Comparison of ENCODE assay signal across 1 cellular context in the genomic region with DNA sequence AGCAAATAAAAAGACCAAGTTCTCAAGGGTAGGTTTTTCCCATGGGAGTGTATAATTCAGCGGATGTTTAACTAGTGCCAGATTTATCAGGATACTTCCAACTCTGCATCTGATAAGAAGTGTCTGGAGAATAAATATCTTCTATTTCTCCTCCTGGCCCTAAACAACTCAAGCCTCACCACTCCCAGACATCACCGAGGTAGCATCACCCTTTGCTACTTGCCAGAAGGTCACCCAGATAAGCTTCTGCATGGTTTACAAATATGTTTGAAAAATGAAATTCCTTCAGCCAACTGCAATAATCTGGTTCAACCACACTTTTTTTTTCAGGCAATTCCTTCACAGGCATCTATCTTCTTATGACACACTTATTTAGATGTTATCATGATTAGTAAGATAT.
TF ChIP-seq lines count a peak whose summit lies in the region.

No MANE protein-coding gene starts in this region.

TF ChIP-seq in K562, 482 proteins besides CTCF, POLR2A, EP300 and RAD21 (continued from another document):
- TF ChIP-seq, protein P1, sequence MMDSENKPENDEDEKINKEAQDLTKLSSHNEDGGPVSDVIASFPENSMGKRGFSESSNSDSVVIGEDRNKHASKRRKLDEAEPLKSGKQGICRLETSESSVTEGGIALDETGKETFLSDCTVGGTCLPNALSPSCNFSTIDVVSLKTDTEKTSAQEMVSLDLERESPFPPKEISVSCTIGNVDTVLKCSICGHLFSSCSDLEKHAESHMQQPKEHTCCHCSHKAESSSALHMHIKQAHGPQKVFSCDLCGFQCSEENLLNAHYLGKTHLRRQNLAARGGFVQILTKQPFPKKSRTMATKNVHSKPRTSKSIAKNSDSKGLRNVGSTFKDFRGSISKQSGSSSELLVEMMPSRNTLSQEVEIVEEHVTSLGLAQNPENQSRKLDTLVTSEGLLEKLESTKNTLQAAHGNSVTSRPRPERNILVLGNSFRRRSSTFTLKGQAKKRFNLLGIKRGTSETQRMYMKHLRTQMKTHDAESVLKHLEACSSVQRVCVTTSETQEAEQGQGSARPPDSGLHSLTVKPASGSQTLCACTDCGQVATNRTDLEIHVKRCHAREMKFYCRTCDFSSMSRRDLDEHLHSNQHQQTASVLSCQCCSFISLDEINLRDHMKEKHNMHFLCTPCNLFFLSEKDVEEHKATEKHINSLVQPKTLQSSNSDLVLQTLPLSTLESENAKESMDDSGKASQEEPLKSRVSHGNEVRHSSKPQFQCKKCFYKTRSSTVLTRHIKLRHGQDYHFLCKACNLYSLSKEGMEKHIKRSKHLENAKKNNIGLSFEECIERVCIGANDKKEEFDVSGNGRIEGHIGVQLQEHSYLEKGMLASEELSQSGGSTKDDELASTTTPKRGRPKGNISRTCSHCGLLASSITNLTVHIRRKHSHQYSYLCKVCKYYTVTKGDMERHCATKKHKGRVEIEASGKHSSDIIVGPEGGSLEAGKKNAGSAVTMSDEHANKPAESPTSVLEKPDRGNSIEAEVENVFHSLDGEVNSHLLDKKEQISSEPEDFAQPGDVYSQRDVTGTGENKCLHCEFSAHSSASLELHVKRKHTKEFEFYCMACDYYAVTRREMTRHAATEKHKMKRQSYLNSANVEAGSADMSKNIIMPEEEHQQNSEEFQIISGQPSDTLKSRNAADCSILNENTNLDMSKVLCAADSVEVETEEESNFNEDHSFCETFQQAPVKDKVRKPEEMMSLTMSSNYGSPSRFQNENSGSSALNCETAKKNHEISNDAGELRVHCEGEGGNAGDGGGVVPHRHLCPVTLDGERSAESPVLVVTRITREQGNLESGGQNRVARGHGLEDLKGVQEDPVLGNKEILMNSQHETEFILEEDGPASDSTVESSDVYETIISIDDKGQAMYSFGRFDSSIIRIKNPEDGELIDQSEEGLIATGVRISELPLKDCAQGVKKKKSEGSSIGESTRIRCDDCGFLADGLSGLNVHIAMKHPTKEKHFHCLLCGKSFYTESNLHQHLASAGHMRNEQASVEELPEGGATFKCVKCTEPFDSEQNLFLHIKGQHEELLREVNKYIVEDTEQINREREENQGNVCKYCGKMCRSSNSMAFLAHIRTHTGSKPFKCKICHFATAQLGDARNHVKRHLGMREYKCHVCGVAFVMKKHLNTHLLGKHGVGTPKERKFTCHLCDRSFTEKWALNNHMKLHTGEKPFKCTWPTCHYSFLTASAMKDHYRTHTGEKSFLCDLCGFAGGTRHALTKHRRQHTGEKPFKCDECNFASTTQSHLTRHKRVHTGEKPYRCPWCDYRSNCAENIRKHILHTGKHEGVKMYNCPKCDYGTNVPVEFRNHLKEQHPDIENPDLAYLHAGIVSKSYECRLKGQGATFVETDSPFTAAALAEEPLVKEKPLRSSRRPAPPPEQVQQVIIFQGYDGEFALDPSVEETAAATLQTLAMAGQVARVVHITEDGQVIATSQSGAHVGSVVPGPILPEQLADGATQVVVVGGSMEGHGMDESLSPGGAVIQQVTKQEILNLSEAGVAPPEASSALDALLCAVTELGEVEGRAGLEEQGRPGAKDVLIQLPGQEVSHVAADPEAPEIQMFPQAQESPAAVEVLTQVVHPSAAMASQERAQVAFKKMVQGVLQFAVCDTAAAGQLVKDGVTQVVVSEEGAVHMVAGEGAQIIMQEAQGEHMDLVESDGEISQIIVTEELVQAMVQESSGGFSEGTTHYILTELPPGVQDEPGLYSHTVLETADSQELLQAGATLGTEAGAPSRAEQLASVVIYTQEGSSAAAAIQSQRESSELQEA (IDR thresholded peaks at IDR 0.05; ENCODE audit: low read depth): no peak
